10 cellular contexts compared by ENCODE assay signal in the genomic region with DNA sequence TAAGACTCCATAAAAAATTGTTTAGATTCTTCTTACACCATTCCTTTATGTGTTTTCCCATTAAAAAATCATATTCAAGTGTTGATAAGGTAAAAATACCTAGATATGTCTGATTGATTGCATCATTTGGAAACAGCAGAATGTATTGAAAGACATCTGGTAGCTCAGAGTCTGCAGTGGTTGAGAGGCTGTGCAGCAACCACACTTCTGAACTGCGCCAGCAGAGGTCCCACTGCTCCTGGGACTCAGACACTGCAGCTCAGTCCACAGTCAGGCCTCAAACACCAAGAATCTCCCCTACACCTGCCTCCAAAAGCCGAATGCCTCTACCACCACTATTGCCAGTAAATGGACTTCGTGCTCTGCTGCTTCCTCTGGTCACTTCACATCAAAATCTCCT.
DNase-seq lines count a peak whose midpoint lies in the region; ATAC-seq and TF ChIP-seq lines count a peak whose summit lies in the region.
"Had no signal": no experiment of that assay in that cellular context is flagged by ENCODE, and none has a peak within 500 bp of the region (broad histone marks: within the 10 kb centered on the region; RNA-seq: fewer than 3 reads in every experiment).

No MANE protein-coding gene starts in this region.

- no peak overlapping the region for H3K27ac Mint-ChIP-seq in activated T-helper 17 cell treated with anti-CD3 and anti-CD28 coated beads, Interleukin-2, amount 50 U/mL, for 72 hours
- H3K27ac Mint-ChIP-seq: activated naive CD8-positive, alpha-beta T cell had no signal

- H3K9me2 ChIP-seq in HCT116 (ENCODE audit: insufficient read depth) (no peaks in the 10 kb centered on the region), OCI-LY1 (ENCODE audit: low read depth, low read length) (no peaks in the 10 kb centered on the region)

- peaks cover 5% of the 10 kb centered on the region for H3K27me3 Mint-ChIP-seq in activated T-helper 17 cell treated with anti-CD3 and anti-CD28 coated beads, Interleukin-2, amount 50 U/mL, for 72 hours

- intact Hi-C loops in HCT116 (cut with micrococcal nuclease): loop anchor here (2.0 to 5.0 kb wide), 3 partner anchors 92 to 298 kb away; no protein-coding TSS in a partner anchor
- intact Hi-C loops in heart right ventricle (cut with DNase I): loop anchor here in 7 of 10 donors (2.0 to 10.0 kb wide), 4 partner anchors 93 to 300 kb away; no protein-coding TSS in a partner anchor

- TF ChIP-seq CTCF in GM12874 (IDR thresholded peaks at IDR 0.05; ENCODE audit: insufficient read depth, low read depth, low read length): peak; percentile 48
- TF ChIP-seq CTCF in HCT116 (IDR thresholded peaks at IDR 0.05 in 2 of 3, conservative IDR thresholded peaks at IDR 0.05 in 1 of 3; ENCODE audit: borderline replicate concordance in 1 of 3, insufficient read depth in 1 of 3, low read depth in 2 of 3, low read length in 2 of 3): peak; percentile 42 to 83 (median 73)
- peak; percentile 52 for TF ChIP-seq CTCF in OCI-LY1 (IDR thresholded peaks at IDR 0.05; ENCODE audit: low read length)
- TF ChIP-seq CTCF in heart right ventricle (IDR thresholded peaks at IDR 0.05): peak; percentile 13 to 62 (median 53)
- peak in 1 of 2 donors; percentile 30 for TF ChIP-seq CTCF in suprapubic skin (IDR thresholded peaks at IDR 0.05)

- no TSS peak for BruUV-seq in HCT116 (replicated peaks; lab: Mats Ljungman, UMichigan)

- RAD21 ChIA-PET in HCT116 (lab: Charles Lee; ENCODE audit: low non-redundant PET in 1 of 2, low total read pairs in 2 of 2, uncharacterized antibody in 2 of 2, unreplicated experiment in 2 of 2): interaction anchor here in 1 of 2 experiments (1.1 kb wide), 1 partner anchor 92 kb away, joined by 10 read pairs; no protein-coding TSS in a partner anchor

- H4K20me1 ChIP-seq in HCT116 (ENCODE audit: insufficient read depth): no peaks in the 10 kb centered on the region
- H4K20me1 ChIP-seq in OCI-LY1 (ENCODE audit: insufficient read depth, low read length): no peaks in the 10 kb centered on the region

- H3K4me3 ChIP-seq in HCT116 (replicated peaks in 1 of 2; ENCODE audit: low read depth in 1 of 2, low read length in 2 of 2) (no peak overlapping the region), OCI-LY1 (ENCODE audit: low read depth, low read length, poor library complexity, severe bottlenecking) (no peak overlapping the region), heart right ventricle (no peak overlapping the region), suprapubic skin (no peak overlapping the region)
- H3K4me3 ChIP-seq: tibial artery had no signal

- TF ChIP-seq POLR2A in HCT116 (IDR thresholded peaks at IDR 0.05; ENCODE audit: borderline replicate concordance, extremely low read depth, insufficient read depth, insufficient read length) (no peak), suprapubic skin (IDR thresholded peaks at IDR 0.05) (no peak)

- H3K9me3 Mint-ChIP-seq in activated T-helper 17 cell treated with anti-CD3 and anti-CD28 coated beads, Interleukin-2, amount 50 U/mL, for 72 hours: no peaks in the 10 kb centered on the region

- no peak for TF ChIP-seq EP300 in suprapubic skin (IDR thresholded peaks at IDR 0.05)

- H3K79me2 ChIP-seq in HCT116 (ENCODE audit: insufficient read depth, low read length) (no peaks in the 10 kb centered on the region), OCI-LY1 (ENCODE audit: insufficient read depth, low read length) (no peaks in the 10 kb centered on the region)

- no peak overlapping the region for H3K27ac ChIP-seq in HCT116 (ENCODE audit: low read depth, low read length)
- no peak overlapping the region for H3K27ac ChIP-seq in OCI-LY1 (ENCODE audit: low read depth, low read length, poor library complexity, severe bottlenecking)
- no peak overlapping the region for H3K27ac ChIP-seq in heart right ventricle
- no peak overlapping the region for H3K27ac ChIP-seq in suprapubic skin
- H3K27ac ChIP-seq: tibial artery had no signal

- no peak overlapping the region for H2AFZ ChIP-seq in HCT116 (ENCODE audit: low read depth, low read length, poor library complexity, severe bottlenecking)
- H2AFZ ChIP-seq in OCI-LY1 (ENCODE audit: low read length): no peak overlapping the region

- no peaks in the 10 kb centered on the region for H3K9me3 ChIP-seq in HCT116 (ENCODE audit: control insufficient read depth in 1 of 2, insufficient read depth in 1 of 2, low read depth in 1 of 2, low read length in 2 of 2)
- H3K9me3 ChIP-seq in OCI-LY1 (ENCODE audit: low read length): no peaks in the 10 kb centered on the region
- H3K9me3 ChIP-seq in heart right ventricle: no peaks in the 10 kb centered on the region
- H3K9me3 ChIP-seq in suprapubic skin: no peaks in the 10 kb centered on the region
- H3K9me3 ChIP-seq: tibial artery had no signal

- no peaks in the 10 kb centered on the region for H3K36me3 ChIP-seq in HCT116 (ENCODE audit: control insufficient read depth in 1 of 2, insufficient read depth in 2 of 2, low read length in 2 of 2)
- H3K36me3 ChIP-seq in OCI-LY1 (ENCODE audit: insufficient read depth, low read length): no peaks in the 10 kb centered on the region
- no peaks in the 10 kb centered on the region for H3K36me3 ChIP-seq in heart right ventricle
- H3K36me3 ChIP-seq in suprapubic skin: no peaks in the 10 kb centered on the region
- H3K36me3 ChIP-seq: tibial artery had no signal

- no peak overlapping the region for H3K9ac ChIP-seq in HCT116 (ENCODE audit: low read length)
- no peak overlapping the region for H3K9ac ChIP-seq in OCI-LY1 (ENCODE audit: low read length)

- CTCF ChIA-PET in HCT116 (lab: Charles Lee): interaction anchor here (0.6 to 3.8 kb wide), 15 partner anchors 9 to 301 kb away, joined by 3 to 60 read pairs (median 4); no protein-coding TSS in a partner anchor

- 78 to 82% methylated on average over 3 of the region's 3 CpGs for WGBS in heart right ventricle, 2 donors
- WGBS in suprapubic skin: 76% methylated on average over 3 of the region's 3 CpGs

- POLR2A ChIA-PET in HCT116 (lab: Charles Lee): interaction anchor here (1.0 kb wide), 1 partner anchor 93 kb away, joined by 5 read pairs; no protein-coding TSS in a partner anchor

- peaks cover 0 to 8% of the 10 kb centered on the region in 2 experiments; a peak in 1 of 4 replicates for H3K4me1 ChIP-seq in HCT116 (ENCODE audit: control insufficient read depth in 1 of 2, insufficient read depth in 2 of 2, low read length in 2 of 2)
- H3K4me1 ChIP-seq in OCI-LY1 (ENCODE audit: insufficient read depth, low read length, severe bottlenecking): no peaks in the 10 kb centered on the region
- peaks cover 0 to 7% (median 0%) of the 10 kb centered on the region in 9 donors for H3K4me1 ChIP-seq in heart right ventricle
- H3K4me1 ChIP-seq in suprapubic skin: no peaks in the 10 kb centered on the region
- H3K4me1 ChIP-seq: tibial artery had no signal

- peaks cover 25% of the 10 kb centered on the region for H3K27me3 ChIP-seq in HCT116 (ENCODE audit: insufficient read depth, low read length)
- 0 out of 2 replicates have a peak, but pooled peaks cover 6% of the 10 kb centered on the region for H3K27me3 ChIP-seq in OCI-LY1 (ENCODE audit: insufficient read depth, low read length)
- H3K27me3 ChIP-seq in heart right ventricle: no peaks in the 10 kb centered on the region
- no peaks in the 10 kb centered on the region for H3K27me3 ChIP-seq in suprapubic skin
- H3K27me3 ChIP-seq: tibial artery had no signal

- H3F3A ChIP-seq in OCI-LY1 (ENCODE audit: insufficient read depth, low read length): no peaks in the 10 kb centered on the region

- H3K4me1 Mint-ChIP-seq in activated T-helper 17 cell treated with anti-CD3 and anti-CD28 coated beads, Interleukin-2, amount 50 U/mL, for 72 hours: peaks cover 13% of the 10 kb centered on the region

- ATAC-seq in HCT116 (peak; percentile 98), heart right ventricle (peak in 7 of 8 donors; percentile 43 to 83 (median 69))
- ATAC-seq in activated T-helper 17 cell treated with anti-CD3 and anti-CD28 coated beads, Interleukin-2, amount 50 U/mL, for 72 hours (replicated peaks): peak; percentile 80

- DNase-seq in HCT116 (ENCODE audit: low read depth, low spot score) (peak; percentile 40), heart right ventricle (peak; percentile 16 to 37), suprapubic skin (ENCODE audit: low spot score in 2 of 2) (no peak), cortex of kidney (lab: John Stamatoyannopoulos, UW) (no peak)
- peak; percentile 7 to 14 for DNase-seq in stimulated activated CD4-positive, alpha-beta T cell treated with anti-CD3 and anti-CD28 coated beads, Interleukin-15, amount 100 ng/mL, for 48 hours (ENCODE audit: low read depth in 2 of 2)

- H3K4me2 ChIP-seq in HCT116 (ENCODE audit: low read length): no peak overlapping the region
- H3K4me2 ChIP-seq in OCI-LY1 (ENCODE audit: low read length): no peak overlapping the region

- H3K36me3 Mint-ChIP-seq in activated T-helper 17 cell treated with anti-CD3 and anti-CD28 coated beads, Interleukin-2, amount 50 U/mL, for 72 hours (ENCODE audit: low read depth): no peaks in the 10 kb centered on the region

- TF ChIP-seq RAD21 in HCT116 (IDR thresholded peaks at IDR 0.05; ENCODE audit: low read depth): peak; percentile 65

- no peak overlapping the region for H3K4me3 Mint-ChIP-seq in activated T-helper 17 cell treated with anti-CD3 and anti-CD28 coated beads, Interleukin-2, amount 50 U/mL, for 72 hours
- H3K4me3 Mint-ChIP-seq: activated naive CD8-positive, alpha-beta T cell had no signal

TF ChIP-seq in HCT116, 20 proteins besides CTCF, POLR2A, EP300 and RAD21:
- TF ChIP-seq ZBTB33 (IDR thresholded peaks at IDR 0.05; ENCODE audit: extremely low read depth, insufficient replicate concordance, low read length): no peak
- TF ChIP-seq CEBPB (IDR thresholded peaks at IDR 0.05; ENCODE audit: low read depth): peak; percentile 30; the same call in 1 of the 2 replicates

Comparison
In these comparisons a context has a peak if more than half of its experiments do, and no peak if none do; other contexts are left out.
1. DNase-seq: peak in HCT116 (single experiment), heart right ventricle (2 of 2) and stimulated activated CD4-positive, alpha-beta T cell treated with anti-CD3 and anti-CD28 coated beads, Interleukin-15, amount 100 ng/mL, for 48 hours (2 of 2); none in suprapubic skin (0 of 2) and cortex of kidney (single experiment).
2. Peak in every context shown above with its lines, with median percentiles within 50 percentile points of each other: ATAC-seq.